Comparison of ENCODE assay signal across 10 cellular contexts in genomic region chr7:94396044-94396443, GRCh38. TPM values are rescaled to one million over a fixed set of nuclear protein-coding genes. Genes with fewer than 3 reads are reported as not detected.
DNase-seq lines count a peak whose midpoint lies in the region; ATAC-seq, FAIRE-seq and TF ChIP-seq lines count a peak whose summit lies in the region.
"Had no signal": no experiment of that assay in that cellular context is flagged by ENCODE, and none has a peak within 500 bp of the region (broad histone marks: within the 10 kb centered on the region; RNA-seq: fewer than 3 reads in every experiment).

No MANE protein-coding gene starts in this region.

- H3K27me3 Mint-ChIP-seq in WTC11 (ENCODE audit: low read depth) = peaks cover 7% of the 10 kb centered on the region
- peaks cover 6% of the 10 kb centered on the region for H3K27me3 Mint-ChIP-seq in activated T-helper 1 cell treated with anti-CD3 and anti-CD28 coated beads, Interleukin-12 subunit alpha, Interleukin-12 subunit beta, Interleukin-2, Interleukin-4 antibody, amounts not matched to agents 30 ng/mL and 10 ng/mL and 1 ng/mL, durations not matched to agents 14 hours and 24 hours and 36 hours (ENCODE audit: insufficient read depth)

- H3F3A ChIP-seq in GM23248 (ENCODE audit: insufficient read depth) = peaks cover 80% of the 10 kb centered on the region

- ATAC-seq in WTC11 = no peak
- ATAC-seq in left ventricle myocardium superior = peak; percentile 51
- no peak for ATAC-seq in GM18519 (IDR thresholded peaks at IDR 0.05; ENCODE audit: low FRiP score, unreplicated experiment)

- H3K36me3 Mint-ChIP-seq in WTC11 = peaks cover 13% of the 10 kb centered on the region
- no peaks in the 10 kb centered on the region for H3K36me3 Mint-ChIP-seq in activated T-helper 1 cell treated with anti-CD3 and anti-CD28 coated beads, Interleukin-12 subunit alpha, Interleukin-12 subunit beta, Interleukin-2, Interleukin-4 antibody, amounts not matched to agents 30 ng/mL and 10 ng/mL and 1 ng/mL, durations not matched to agents 14 hours and 24 hours and 36 hours (ENCODE audit: low read depth)
- H3K36me3 Mint-ChIP-seq: immature natural killer cell had no signal

- intact Hi-C loops in left ventricle myocardium superior (cut with micrococcal nuclease) (no loop called here), sigmoid colon (cut with DNase I) (loop anchor here (5.0 to 10.0 kb wide), 2 partner anchors 261 to 481 kb away; partner anchors contain the start of gene SGCE)
- intact Hi-C loops in activated T-helper 1 cell treated with anti-CD3 and anti-CD28 coated beads, Interleukin-12 subunit alpha, Interleukin-12 subunit beta, Interleukin-2, Interleukin-4 antibody, amounts not matched to agents 30 ng/mL and 10 ng/mL and 1 ng/mL, durations not matched to agents 14 hours and 24 hours and 36 hours (cut with micrococcal nuclease) = loop anchor here (10.0 kb wide), 1 partner anchor 221 kb away; no protein-coding TSS in a partner anchor

- peak overlapping the region; percentile 87 for H3K4me3 Mint-ChIP-seq in WTC11
- H3K4me3 Mint-ChIP-seq in activated T-helper 1 cell treated with anti-CD3 and anti-CD28 coated beads, Interleukin-12 subunit alpha, Interleukin-12 subunit beta, Interleukin-2, Interleukin-4 antibody, amounts not matched to agents 30 ng/mL and 10 ng/mL and 1 ng/mL, durations not matched to agents 14 hours and 24 hours and 36 hours = no peak overlapping the region

- no peaks in the 10 kb centered on the region for H3K9me2 ChIP-seq in GM23248 (ENCODE audit: insufficient read depth)

- H3K27me3 ChIP-seq in GM23248 (replicated peaks; ENCODE audit: insufficient read depth) = no peaks in the 10 kb centered on the region
- H3K27me3 ChIP-seq in sigmoid colon = no peaks in the 10 kb centered on the region

- TF ChIP-seq CTCF in WTC11 (IDR thresholded peaks at IDR 0.05) (no peak), sigmoid colon (IDR thresholded peaks at IDR 0.05) (no peak), D721Med (IDR thresholded peaks at IDR 0.05; ENCODE audit: insufficient read depth, missing control alignments) (no peak)

- 1 to 3% methylated on average over 4 of the region's 4 CpGs for WGBS in GM23248 (ENCODE audit: low coverage in 1 of 2, low lambda C conversion rate in 2 of 2, missing lambda C conversion rate in 2 of 2), 2 experiments
- WGBS in sigmoid colon, 2 donors = 35 to 57% methylated on average over 4 of the region's 4 CpGs

- peak overlapping the region; percentile 99 for H3K4me3 ChIP-seq in GM23248
- peak overlapping the region; percentile 52 to 72 (median 61) for H3K4me3 ChIP-seq in sigmoid colon

- H3K4me1 ChIP-seq in GM23248 (ENCODE audit: insufficient read depth) = peaks cover 27% of the 10 kb centered on the region
- H3K4me1 ChIP-seq in sigmoid colon = peaks cover 0 to 72% (median 58%) of the 10 kb centered on the region in 4 donors

- peak overlapping the region; percentile 100 for H3K9ac ChIP-seq in GM23248

- peak overlapping the region; percentile 98 for H3K4me2 ChIP-seq in GM23248 (ENCODE audit: unreplicated experiment)

- no peak for FAIRE-seq in D721Med (lab: Jason Lieb, UNC)

- H2AFZ ChIP-seq in GM23248 = no peak overlapping the region

- peaks cover 60% of the 10 kb centered on the region for H3K36me3 ChIP-seq in GM23248 (ENCODE audit: low read depth)
- peaks cover 4 to 37% (median 17%) of the 10 kb centered on the region in 4 donors for H3K36me3 ChIP-seq in sigmoid colon

- DNase-seq in GM23248 = peak; percentile 91
- DNase-seq in WTC11 (ENCODE audit: low spot score) = no peak
- no peak for DNase-seq in left ventricle myocardium superior
- no peak for DNase-seq in sigmoid colon
- no peak for DNase-seq in activated T-helper 1 cell treated with anti-CD3 and anti-CD28 coated beads, Interleukin-12 subunit alpha, Interleukin-12 subunit beta, Interleukin-2, Interleukin-4 antibody, amounts not matched to agents 30 ng/mL and 10 ng/mL and 1 ng/mL, durations not matched to agents 14 hours and 24 hours and 36 hours (ENCODE audit: low spot score)
- DNase-seq in activated CD4-positive, alpha-beta T cell treated with anti-CD3 and anti-CD28 coated beads, Interleukin-2, amount 50 U/mL, for 48 hours = no peak
- DNase-seq in D721Med (ENCODE audit: insufficient read length, low spot score) = no peak
- DNase-seq: activated gamma-delta T cell had no signal

- CTCF ChIA-PET in WTC11 (lab: Charles Lee) = interaction anchor here (0.5 to 6.2 kb wide), 25 partner anchors 11 to 681 kb away, joined by 3 to 380 read pairs (median 4); no protein-coding TSS in a partner anchor

- H3K27ac ChIP-seq in GM23248 (peak overlapping the region; percentile 100), sigmoid colon (peak overlapping the region; percentile 89 to 94 (median 92))

- in situ Hi-C loops in GM23248 (cut with MboI) = loop anchor here (10.0 kb wide), 1 partner anchor 101 kb away; no protein-coding TSS in a partner anchor

- peaks cover 85% of the 10 kb centered on the region for H3K79me2 ChIP-seq in GM23248 (ENCODE audit: insufficient read depth)

- H3K9me3 ChIP-seq in GM23248 (ENCODE audit: low read depth) = no peaks in the 10 kb centered on the region
- H3K9me3 ChIP-seq in sigmoid colon = no peaks in the 10 kb centered on the region

- peaks cover 43% of the 10 kb centered on the region for H3K4me1 Mint-ChIP-seq in WTC11
- peaks cover 35% of the 10 kb centered on the region for H3K4me1 Mint-ChIP-seq in activated T-helper 1 cell treated with anti-CD3 and anti-CD28 coated beads, Interleukin-12 subunit alpha, Interleukin-12 subunit beta, Interleukin-2, Interleukin-4 antibody, amounts not matched to agents 30 ng/mL and 10 ng/mL and 1 ng/mL, durations not matched to agents 14 hours and 24 hours and 36 hours (ENCODE audit: low read depth)

- TF ChIP-seq POLR2A in sigmoid colon (IDR thresholded peaks at IDR 0.05) = no peak

- POLR2A ChIA-PET in WTC11 (lab: Charles Lee) = interaction anchor here (0.7 to 2.8 kb wide), 3 partner anchors 21 to 107 kb away, joined by 4 to 15 read pairs (median 7); no protein-coding TSS in a partner anchor

- TF ChIP-seq EP300 in sigmoid colon (IDR thresholded peaks at IDR 0.05) = no peak

- H3K27ac Mint-ChIP-seq in WTC11 = no peak overlapping the region
- no peak overlapping the region for H3K27ac Mint-ChIP-seq in activated T-helper 1 cell treated with anti-CD3 and anti-CD28 coated beads, Interleukin-12 subunit alpha, Interleukin-12 subunit beta, Interleukin-2, Interleukin-4 antibody, amounts not matched to agents 30 ng/mL and 10 ng/mL and 1 ng/mL, durations not matched to agents 14 hours and 24 hours and 36 hours
- H3K27ac Mint-ChIP-seq: immature natural killer cell had no signal

- no peaks in the 10 kb centered on the region for H3K9me3 Mint-ChIP-seq in WTC11
- H3K9me3 Mint-ChIP-seq in activated T-helper 1 cell treated with anti-CD3 and anti-CD28 coated beads, Interleukin-12 subunit alpha, Interleukin-12 subunit beta, Interleukin-2, Interleukin-4 antibody, amounts not matched to agents 30 ng/mL and 10 ng/mL and 1 ng/mL, durations not matched to agents 14 hours and 24 hours and 36 hours = no peaks in the 10 kb centered on the region
- H3K9me3 Mint-ChIP-seq: immature natural killer cell had no signal

- H4K20me1 ChIP-seq in GM23248 (ENCODE audit: insufficient read depth) = no peaks in the 10 kb centered on the region

TF ChIP-seq in WTC11, 78 proteins besides CTCF, POLR2A, EP300 and RAD21:
- no peak for TF ChIP-seq HMGXB4 (CRISPR knock-in tag; IDR thresholded peaks at IDR 0.05)
- no peak for TF ChIP-seq SP1 (CRISPR knock-in tag; conservative IDR thresholded peaks at IDR 0.05)
- no peak for TF ChIP-seq IRF2 (CRISPR knock-in tag; IDR thresholded peaks at IDR 0.05; ENCODE audit: borderline replicate concordance, low read depth)
- no peak for TF ChIP-seq HMGA2 (CRISPR knock-in tag; IDR thresholded peaks at IDR 0.05)
- no peak for TF ChIP-seq GRHL2 (CRISPR knock-in tag; IDR thresholded peaks at IDR 0.05; ENCODE audit: insufficient replicate concordance, severe bottlenecking)
- TF ChIP-seq ATF1 (CRISPR knock-in tag; IDR thresholded peaks at IDR 0.05) = no peak
- TF ChIP-seq ATF3 (CRISPR knock-in tag; conservative IDR thresholded peaks at IDR 0.05) = no peak
- TF ChIP-seq ZNF396 (CRISPR knock-in tag; IDR thresholded peaks at IDR 0.05; ENCODE audit: borderline replicate concordance) = no peak
- no peak for TF ChIP-seq NR1H2 (CRISPR knock-in tag; IDR thresholded peaks at IDR 0.05)
- TF ChIP-seq ZNF263 (CRISPR knock-in tag; IDR thresholded peaks at IDR 0.05; ENCODE audit: low read depth) = no peak
- TF ChIP-seq ZNF232 (CRISPR knock-in tag; IDR thresholded peaks at IDR 0.05) = no peak

RNA-seq across cellular contexts. Expression of gene COL1A2, which starts 1.3 kb away (rescaled TPM):
- total RNA-seq in GM23248 (2014; rRNA removed; shearing (Covaris generic)) = 10,930 and 11,288 TPM in 2 replicates
- polyA plus RNA-seq in GM23248 (2016; fragmentation: Nextera tagmentation; extraction: Ambion mirVana) (9,779 and 9,902 TPM in 2 replicates), sigmoid colon (100 to 1,000 TPM in 1 of 3 donors, 10 to 100 TPM in 2; 12.3 to 104 (median 19.2) TPM)
- total RNA-seq in WTC11 (2021) (81.2 to 96.6 TPM (median 88.1 TPM) in 3 replicates), left ventricle myocardium superior (78.1 TPM), sigmoid colon (1,000 to 10,000 TPM in 1 of 4 donors, 100 to 1,000 TPM in 2, 10 to 100 TPM in 1; 83.4 to 1,047 (median 197) TPM)
- total RNA-seq in activated T-helper 1 cell treated with anti-CD3 and anti-CD28 coated beads, Interleukin-12 subunit alpha, Interleukin-12 subunit beta, Interleukin-2, Interleukin-4 antibody, amounts not matched to agents 30 ng/mL and 10 ng/mL and 1 ng/mL, durations not matched to agents 14 hours and 24 hours and 36 hours = 9.3 and 10.2 TPM in 2 replicates
- polyA plus RNA-seq: immature natural killer cell had no signal

Comparison
In these comparisons a context has a peak if more than half of its experiments do, and no peak if none do; other contexts are left out.
1. RNA of gene COL1A2, which starts 1.3 kb away (total RNA-seq): 10,930 to 11,288 TPM in GM23248; 83.4 to 1,047 TPM in sigmoid colon, 81.2 to 96.6 TPM in WTC11, 78.1 TPM in left ventricle myocardium superior (single experiment) and 9.3 to 10.2 TPM in activated T-helper 1 cell treated with anti-CD3 and anti-CD28 coated beads, Interleukin-12 subunit alpha, Interleukin-12 subunit beta, Interleukin-2, Interleukin-4 antibody, amounts not matched to agents 30 ng/mL and 10 ng/mL and 1 ng/mL, durations not matched to agents 14 hours and 24 hours and 36 hours; every median in the first group is over 10 times any median in the second.